ENCODE assay signal across 1 cellular context in the genomic region with DNA sequence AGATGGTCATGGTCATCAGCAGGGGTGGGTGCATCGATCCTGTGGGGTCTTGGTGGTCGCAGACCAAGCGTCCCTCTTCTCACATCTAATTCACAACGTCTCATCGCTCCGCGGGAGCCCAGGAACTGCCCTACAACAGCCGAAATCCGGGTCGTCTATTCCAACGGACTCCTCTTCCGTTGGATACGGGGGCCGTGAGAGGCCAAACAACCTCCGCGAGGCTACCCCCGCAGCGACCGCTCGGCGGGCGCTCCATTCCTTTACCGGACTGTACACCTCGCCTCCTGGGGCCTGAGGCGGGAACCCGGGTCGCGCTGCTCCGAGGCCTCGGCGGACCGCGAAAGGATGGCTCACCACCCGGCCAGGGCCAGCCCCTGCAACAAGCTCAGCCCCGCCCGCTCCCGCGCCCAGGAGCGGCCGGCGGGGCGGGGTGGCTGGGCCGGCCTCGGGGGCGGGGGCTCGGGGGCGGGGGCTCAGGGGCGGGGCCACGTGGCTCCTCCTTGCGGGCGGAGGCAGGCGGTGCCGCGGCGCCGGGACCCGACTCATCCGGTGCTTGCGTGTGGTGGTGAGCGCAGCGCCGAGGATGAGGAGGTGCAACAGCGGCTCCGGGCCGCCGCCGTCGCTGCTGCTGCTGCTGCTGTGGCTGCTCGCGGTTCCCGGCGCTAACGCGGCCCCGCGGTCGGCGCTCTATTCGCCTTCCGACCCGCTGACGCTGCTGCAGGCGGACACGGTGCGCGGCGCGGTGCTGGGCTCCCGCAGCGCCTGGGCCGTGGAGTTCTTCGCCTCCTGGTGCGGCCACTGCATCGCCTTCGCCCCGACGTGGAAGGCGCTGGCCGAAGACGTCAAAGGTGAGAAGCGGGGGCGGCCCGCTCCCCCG.
A peak's percentile ranks its signal among the peaks of the same experiment; 100 is the strongest.
TF ChIP-seq lines count a peak whose summit lies in the region.

A gene with protein sequence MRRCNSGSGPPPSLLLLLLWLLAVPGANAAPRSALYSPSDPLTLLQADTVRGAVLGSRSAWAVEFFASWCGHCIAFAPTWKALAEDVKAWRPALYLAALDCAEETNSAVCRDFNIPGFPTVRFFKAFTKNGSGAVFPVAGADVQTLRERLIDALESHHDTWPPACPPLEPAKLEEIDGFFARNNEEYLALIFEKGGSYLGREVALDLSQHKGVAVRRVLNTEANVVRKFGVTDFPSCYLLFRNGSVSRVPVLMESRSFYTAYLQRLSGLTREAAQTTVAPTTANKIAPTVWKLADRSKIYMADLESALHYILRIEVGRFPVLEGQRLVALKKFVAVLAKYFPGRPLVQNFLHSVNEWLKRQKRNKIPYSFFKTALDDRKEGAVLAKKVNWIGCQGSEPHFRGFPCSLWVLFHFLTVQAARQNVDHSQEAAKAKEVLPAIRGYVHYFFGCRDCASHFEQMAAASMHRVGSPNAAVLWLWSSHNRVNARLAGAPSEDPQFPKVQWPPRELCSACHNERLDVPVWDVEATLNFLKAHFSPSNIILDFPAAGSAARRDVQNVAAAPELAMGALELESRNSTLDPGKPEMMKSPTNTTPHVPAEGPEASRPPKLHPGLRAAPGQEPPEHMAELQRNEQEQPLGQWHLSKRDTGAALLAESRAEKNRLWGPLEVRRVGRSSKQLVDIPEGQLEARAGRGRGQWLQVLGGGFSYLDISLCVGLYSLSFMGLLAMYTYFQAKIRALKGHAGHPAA (plus strand): TSS at position 545 of the 877 bp plus-strand sequence. CDS start 39 bp downstream, at position 584.

TF ChIP-seq in HepG2, 621 proteins besides CTCF, POLR2A, EP300 and RAD21 (continued from another document and continues in another):
- TF ChIP-seq, protein P1, sequence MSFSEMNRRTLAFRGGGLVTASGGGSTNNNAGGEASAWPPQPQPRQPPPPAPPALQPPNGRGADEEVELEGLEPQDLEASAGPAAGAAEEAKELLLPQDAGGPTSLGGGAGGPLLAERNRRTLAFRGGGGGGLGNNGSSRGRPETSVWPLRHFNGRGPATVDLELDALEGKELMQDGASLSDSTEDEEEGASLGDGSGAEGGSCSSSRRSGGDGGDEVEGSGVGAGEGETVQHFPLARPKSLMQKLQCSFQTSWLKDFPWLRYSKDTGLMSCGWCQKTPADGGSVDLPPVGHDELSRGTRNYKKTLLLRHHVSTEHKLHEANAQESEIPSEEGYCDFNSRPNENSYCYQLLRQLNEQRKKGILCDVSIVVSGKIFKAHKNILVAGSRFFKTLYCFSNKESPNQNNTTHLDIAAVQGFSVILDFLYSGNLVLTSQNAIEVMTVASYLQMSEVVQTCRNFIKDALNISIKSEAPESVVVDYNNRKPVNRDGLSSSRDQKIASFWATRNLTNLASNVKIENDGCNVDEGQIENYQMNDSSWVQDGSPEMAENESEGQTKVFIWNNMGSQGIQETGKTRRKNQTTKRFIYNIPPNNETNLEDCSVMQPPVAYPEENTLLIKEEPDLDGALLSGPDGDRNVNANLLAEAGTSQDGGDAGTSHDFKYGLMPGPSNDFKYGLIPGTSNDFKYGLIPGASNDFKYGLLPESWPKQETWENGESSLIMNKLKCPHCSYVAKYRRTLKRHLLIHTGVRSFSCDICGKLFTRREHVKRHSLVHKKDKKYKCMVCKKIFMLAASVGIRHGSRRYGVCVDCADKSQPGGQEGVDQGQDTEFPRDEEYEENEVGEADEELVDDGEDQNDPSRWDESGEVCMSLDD (CRISPR knock-in tag; IDR thresholded peaks at IDR 0.05; ENCODE audit: borderline replicate concordance): no peak
- TF ChIP-seq GABPA (IDR thresholded peaks at IDR 0.05; ENCODE audit: low read depth, low read length) (no peak), GABPA (CRISPR knock-in tag; IDR thresholded peaks at IDR 0.05; ENCODE audit: low read depth) (peak; percentile 75), FOXP1 (IDR thresholded peaks at IDR 0.05) (no peak), FOXP1 (CRISPR knock-in tag; IDR thresholded peaks at IDR 0.05) (no peak), ZNF121 (CRISPR knock-in tag; IDR thresholded peaks at IDR 0.05) (no peak), ZBTB21 (CRISPR knock-in tag; IDR thresholded peaks at IDR 0.05) (no peak), ZSCAN31 (CRISPR knock-in tag; IDR thresholded peaks at IDR 0.05; ENCODE audit: low read depth) (peak; percentile 63; the same call in 1 of the 2 replicates), ZNF614 (CRISPR knock-in tag; IDR thresholded peaks at IDR 0.05; ENCODE audit: borderline replicate concordance) (no peak), NCOA2 (CRISPR knock-in tag; IDR thresholded peaks at IDR 0.05) (no peak), ZNF660 (CRISPR knock-in tag; IDR thresholded peaks at IDR 0.05; ENCODE audit: borderline replicate concordance, low read depth) (no peak), PHF5A (CRISPR knock-in tag; IDR thresholded peaks at IDR 0.05; ENCODE audit: low read depth, unreplicated experiment) (no peak), ZNF138 (CRISPR knock-in tag; IDR thresholded peaks at IDR 0.05; ENCODE audit: low read depth) (no peak), AGO2 (optimal IDR thresholded peaks at IDR 0.05; ENCODE audit: low read depth, low read length) (no peak), THAP11 (CRISPR knock-in tag; IDR thresholded peaks at IDR 0.05) (peak; percentile 68), ZNF264 (CRISPR knock-in tag; IDR thresholded peaks at IDR 0.05) (no peak), ZNF792 (CRISPR knock-in tag; IDR thresholded peaks at IDR 0.05) (no peak), NCOA1 (CRISPR knock-in tag; IDR thresholded peaks at IDR 0.05) (no peak), ZNF737 (CRISPR knock-in tag; IDR thresholded peaks at IDR 0.05; ENCODE audit: borderline replicate concordance) (no peak), HOXA5 (CRISPR knock-in tag; IDR thresholded peaks at IDR 0.05) (peak; percentile 65; the same call in 1 of the 2 replicates), NR2F2 (IDR thresholded peaks at IDR 0.05; ENCODE audit: borderline replicate concordance, low read depth) (no peak), ZNF558 (CRISPR knock-in tag; IDR thresholded peaks at IDR 0.05; ENCODE audit: borderline replicate concordance) (no peak), PCBP2 (optimal IDR thresholded peaks at IDR 0.05; ENCODE audit: low read depth, low read length, poor library complexity, severe bottlenecking) (no peak), SP4 (CRISPR knock-in tag; IDR thresholded peaks at IDR 0.05) (peak; percentile 47; the same call in 1 of the 2 replicates), NKX3-1 (CRISPR knock-in tag; IDR thresholded peaks at IDR 0.05) (peak; percentile 51; the same call in 1 of the 2 replicates), PHF20 (CRISPR knock-in tag; IDR thresholded peaks at IDR 0.05) (peak; percentile 72; the same call in 1 of the 2 replicates), SPEN (CRISPR knock-in tag; IDR thresholded peaks at IDR 0.05; ENCODE audit: low read depth) (peak; percentile 66; the same call in 1 of the 2 replicates), KDM2A (CRISPR knock-in tag; IDR thresholded peaks at IDR 0.05; ENCODE audit: borderline replicate concordance, low read depth) (peak; percentile 68), MAZ (IDR thresholded peaks at IDR 0.05; ENCODE audit: borderline replicate concordance, low read depth, low read length) (peak; percentile 39; the same call in 1 of the 2 replicates), MAZ (CRISPR knock-in tag; IDR thresholded peaks at IDR 0.05; ENCODE audit: low read depth) (peak; percentile 91)
- TF ChIP-seq, protein P2, sequence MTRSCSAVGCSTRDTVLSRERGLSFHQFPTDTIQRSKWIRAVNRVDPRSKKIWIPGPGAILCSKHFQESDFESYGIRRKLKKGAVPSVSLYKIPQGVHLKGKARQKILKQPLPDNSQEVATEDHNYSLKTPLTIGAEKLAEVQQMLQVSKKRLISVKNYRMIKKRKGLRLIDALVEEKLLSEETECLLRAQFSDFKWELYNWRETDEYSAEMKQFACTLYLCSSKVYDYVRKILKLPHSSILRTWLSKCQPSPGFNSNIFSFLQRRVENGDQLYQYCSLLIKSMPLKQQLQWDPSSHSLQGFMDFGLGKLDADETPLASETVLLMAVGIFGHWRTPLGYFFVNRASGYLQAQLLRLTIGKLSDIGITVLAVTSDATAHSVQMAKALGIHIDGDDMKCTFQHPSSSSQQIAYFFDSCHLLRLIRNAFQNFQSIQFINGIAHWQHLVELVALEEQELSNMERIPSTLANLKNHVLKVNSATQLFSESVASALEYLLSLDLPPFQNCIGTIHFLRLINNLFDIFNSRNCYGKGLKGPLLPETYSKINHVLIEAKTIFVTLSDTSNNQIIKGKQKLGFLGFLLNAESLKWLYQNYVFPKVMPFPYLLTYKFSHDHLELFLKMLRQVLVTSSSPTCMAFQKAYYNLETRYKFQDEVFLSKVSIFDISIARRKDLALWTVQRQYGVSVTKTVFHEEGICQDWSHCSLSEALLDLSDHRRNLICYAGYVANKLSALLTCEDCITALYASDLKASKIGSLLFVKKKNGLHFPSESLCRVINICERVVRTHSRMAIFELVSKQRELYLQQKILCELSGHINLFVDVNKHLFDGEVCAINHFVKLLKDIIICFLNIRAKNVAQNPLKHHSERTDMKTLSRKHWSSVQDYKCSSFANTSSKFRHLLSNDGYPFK (CRISPR knock-in tag; IDR thresholded peaks at IDR 0.05; ENCODE audit: borderline replicate concordance): 0 out of 2 replicates have a peak, but pooled peaks have one; percentile 33
- TF ChIP-seq, protein P3, sequence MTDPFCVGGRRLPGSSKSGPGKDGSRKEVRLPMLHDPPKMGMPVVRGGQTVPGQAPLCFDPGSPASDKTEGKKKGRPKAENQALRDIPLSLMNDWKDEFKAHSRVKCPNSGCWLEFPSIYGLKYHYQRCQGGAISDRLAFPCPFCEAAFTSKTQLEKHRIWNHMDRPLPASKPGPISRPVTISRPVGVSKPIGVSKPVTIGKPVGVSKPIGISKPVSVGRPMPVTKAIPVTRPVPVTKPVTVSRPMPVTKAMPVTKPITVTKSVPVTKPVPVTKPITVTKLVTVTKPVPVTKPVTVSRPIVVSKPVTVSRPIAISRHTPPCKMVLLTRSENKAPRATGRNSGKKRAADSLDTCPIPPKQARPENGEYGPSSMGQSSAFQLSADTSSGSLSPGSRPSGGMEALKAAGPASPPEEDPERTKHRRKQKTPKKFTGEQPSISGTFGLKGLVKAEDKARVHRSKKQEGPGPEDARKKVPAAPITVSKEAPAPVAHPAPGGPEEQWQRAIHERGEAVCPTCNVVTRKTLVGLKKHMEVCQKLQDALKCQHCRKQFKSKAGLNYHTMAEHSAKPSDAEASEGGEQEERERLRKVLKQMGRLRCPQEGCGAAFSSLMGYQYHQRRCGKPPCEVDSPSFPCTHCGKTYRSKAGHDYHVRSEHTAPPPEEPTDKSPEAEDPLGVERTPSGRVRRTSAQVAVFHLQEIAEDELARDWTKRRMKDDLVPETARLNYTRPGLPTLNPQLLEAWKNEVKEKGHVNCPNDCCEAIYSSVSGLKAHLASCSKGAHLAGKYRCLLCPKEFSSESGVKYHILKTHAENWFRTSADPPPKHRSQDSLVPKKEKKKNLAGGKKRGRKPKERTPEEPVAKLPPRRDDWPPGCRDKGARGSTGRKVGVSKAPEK (CRISPR knock-in tag; IDR thresholded peaks at IDR 0.05; ENCODE audit: borderline replicate concordance): 0 out of 2 replicates have a peak, but pooled peaks have one; percentile 9
- TF ChIP-seq, protein P4, sequence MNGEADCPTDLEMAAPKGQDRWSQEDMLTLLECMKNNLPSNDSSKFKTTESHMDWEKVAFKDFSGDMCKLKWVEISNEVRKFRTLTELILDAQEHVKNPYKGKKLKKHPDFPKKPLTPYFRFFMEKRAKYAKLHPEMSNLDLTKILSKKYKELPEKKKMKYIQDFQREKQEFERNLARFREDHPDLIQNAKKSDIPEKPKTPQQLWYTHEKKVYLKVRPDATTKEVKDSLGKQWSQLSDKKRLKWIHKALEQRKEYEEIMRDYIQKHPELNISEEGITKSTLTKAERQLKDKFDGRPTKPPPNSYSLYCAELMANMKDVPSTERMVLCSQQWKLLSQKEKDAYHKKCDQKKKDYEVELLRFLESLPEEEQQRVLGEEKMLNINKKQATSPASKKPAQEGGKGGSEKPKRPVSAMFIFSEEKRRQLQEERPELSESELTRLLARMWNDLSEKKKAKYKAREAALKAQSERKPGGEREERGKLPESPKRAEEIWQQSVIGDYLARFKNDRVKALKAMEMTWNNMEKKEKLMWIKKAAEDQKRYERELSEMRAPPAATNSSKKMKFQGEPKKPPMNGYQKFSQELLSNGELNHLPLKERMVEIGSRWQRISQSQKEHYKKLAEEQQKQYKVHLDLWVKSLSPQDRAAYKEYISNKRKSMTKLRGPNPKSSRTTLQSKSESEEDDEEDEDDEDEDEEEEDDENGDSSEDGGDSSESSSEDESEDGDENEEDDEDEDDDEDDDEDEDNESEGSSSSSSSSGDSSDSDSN (CRISPR knock-in tag; IDR thresholded peaks at IDR 0.05): peak; percentile 81
- TF ChIP-seq, protein P5, sequence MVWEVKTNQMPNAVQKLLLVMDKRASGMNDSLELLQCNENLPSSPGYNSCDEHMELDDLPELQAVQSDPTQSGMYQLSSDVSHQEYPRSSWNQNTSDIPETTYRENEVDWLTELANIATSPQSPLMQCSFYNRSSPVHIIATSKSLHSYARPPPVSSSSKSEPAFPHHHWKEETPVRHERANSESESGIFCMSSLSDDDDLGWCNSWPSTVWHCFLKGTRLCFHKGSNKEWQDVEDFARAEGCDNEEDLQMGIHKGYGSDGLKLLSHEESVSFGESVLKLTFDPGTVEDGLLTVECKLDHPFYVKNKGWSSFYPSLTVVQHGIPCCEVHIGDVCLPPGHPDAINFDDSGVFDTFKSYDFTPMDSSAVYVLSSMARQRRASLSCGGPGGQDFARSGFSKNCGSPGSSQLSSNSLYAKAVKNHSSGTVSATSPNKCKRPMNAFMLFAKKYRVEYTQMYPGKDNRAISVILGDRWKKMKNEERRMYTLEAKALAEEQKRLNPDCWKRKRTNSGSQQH (CRISPR knock-in tag; IDR thresholded peaks at IDR 0.05; ENCODE audit: low read depth): no peak
- TF ChIP-seq, protein P6, sequence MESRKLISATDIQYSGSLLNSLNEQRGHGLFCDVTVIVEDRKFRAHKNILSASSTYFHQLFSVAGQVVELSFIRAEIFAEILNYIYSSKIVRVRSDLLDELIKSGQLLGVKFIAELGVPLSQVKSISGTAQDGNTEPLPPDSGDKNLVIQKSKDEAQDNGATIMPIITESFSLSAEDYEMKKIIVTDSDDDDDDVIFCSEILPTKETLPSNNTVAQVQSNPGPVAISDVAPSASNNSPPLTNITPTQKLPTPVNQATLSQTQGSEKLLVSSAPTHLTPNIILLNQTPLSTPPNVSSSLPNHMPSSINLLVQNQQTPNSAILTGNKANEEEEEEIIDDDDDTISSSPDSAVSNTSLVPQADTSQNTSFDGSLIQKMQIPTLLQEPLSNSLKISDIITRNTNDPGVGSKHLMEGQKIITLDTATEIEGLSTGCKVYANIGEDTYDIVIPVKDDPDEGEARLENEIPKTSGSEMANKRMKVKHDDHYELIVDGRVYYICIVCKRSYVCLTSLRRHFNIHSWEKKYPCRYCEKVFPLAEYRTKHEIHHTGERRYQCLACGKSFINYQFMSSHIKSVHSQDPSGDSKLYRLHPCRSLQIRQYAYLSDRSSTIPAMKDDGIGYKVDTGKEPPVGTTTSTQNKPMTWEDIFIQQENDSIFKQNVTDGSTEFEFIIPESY (CRISPR knock-in tag; IDR thresholded peaks at IDR 0.05): no peak
